1 cellular context compared by ENCODE assay signal in the genomic region with DNA sequence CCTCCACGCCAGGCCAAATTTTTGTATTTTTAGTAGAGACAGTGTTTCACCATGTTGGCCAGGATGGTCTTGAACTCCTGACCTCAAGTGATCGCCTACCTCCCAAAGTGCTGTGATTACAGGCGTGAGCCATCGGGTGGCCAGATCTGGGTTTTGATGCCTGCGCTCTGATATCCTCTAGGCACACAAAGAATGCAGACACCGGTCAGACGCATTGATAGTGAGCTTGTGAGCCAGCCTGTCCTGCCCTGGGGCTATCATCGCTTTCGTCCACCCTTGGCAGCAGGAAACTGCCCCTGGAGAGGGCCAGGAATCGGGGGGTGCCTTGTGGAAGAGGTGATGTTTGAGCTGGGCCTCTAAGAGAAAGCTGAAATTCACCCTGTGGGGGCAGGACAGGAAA.
TF ChIP-seq lines count a peak whose summit lies in the region.

No MANE protein-coding gene starts in this region.

TF ChIP-seq in H1, 55 proteins besides CTCF, POLR2A, EP300 and RAD21:
- TF ChIP-seq EGR1 (IDR thresholded peaks at IDR 0.05; ENCODE audit: borderline replicate concordance, low read depth, low read length): no peak
- no peak for TF ChIP-seq BACH1 (IDR thresholded peaks at IDR 0.05; ENCODE audit: low read length)
